ENCODE assay signal across 16 cellular contexts in genomic region chr10:22042557-22043326, GRCh38. TPM values are rescaled to one million over a fixed set of nuclear protein-coding genes. Genes with fewer than 3 reads are reported as not detected.
A peak's percentile ranks its signal among the peaks of the same experiment; 100 is the strongest.
DNase-seq lines count a peak whose midpoint lies in the region; ATAC-seq and TF ChIP-seq lines count a peak whose summit lies in the region.
"Had no signal": no experiment of that assay in that cellular context is flagged by ENCODE, and none has a peak within 500 bp of the region (broad histone marks: within the 10 kb centered on the region; RNA-seq: fewer than 3 reads in every experiment).

No MANE protein-coding gene starts in this region.

- POLR2A ChIA-PET in PC-3 (lab: Charles Lee; ENCODE audit: unreplicated experiment): no interaction called here

- H3K9me3 Mint-ChIP-seq in neural progenitor cell (peaks cover 3% of the 10 kb centered on the region), immature natural killer cell (peaks cover 0 to 1% (median 0%) of the 10 kb centered on the region in 6 donors)
- H3K9me3 Mint-ChIP-seq in activated CD8-positive, alpha-beta memory T cell treated with anti-CD3 and anti-CD28 coated beads, Interleukin-2, amount 10 ng/mL, durations not matched to agents 7 days and 5 days (ENCODE audit: low read depth): no peaks in the 10 kb centered on the region
- H3K9me3 Mint-ChIP-seq: HFFc6 had no signal

- H3K27me3 ChIP-seq in H7 (ENCODE audit: control insufficient read depth, insufficient read depth, low read length) (no peaks in the 10 kb centered on the region), PC-3 (ENCODE audit: low read length) (no peaks in the 10 kb centered on the region), neural progenitor cell (no peaks in the 10 kb centered on the region)

- H3K4me3 ChIP-seq in H7 (ENCODE audit: insufficient read depth, low read depth, low read length) (no peak overlapping the region), PC-3 (ENCODE audit: low read length) (no peak overlapping the region), fibroblast of the aortic adventitia (ENCODE audit: low read depth, low read length) (no peak overlapping the region), neural progenitor cell (no peak overlapping the region)
- H3K4me3 ChIP-seq: left lung, skin epidermis had no signal

- H3K36me3 ChIP-seq in H7 (replicated peaks; ENCODE audit: control insufficient read depth, insufficient read depth, low read length) (no peaks in the 10 kb centered on the region), PC-3 (ENCODE audit: low read depth, low read length) (no peaks in the 10 kb centered on the region), neural progenitor cell (no peaks in the 10 kb centered on the region)
- H3K36me3 ChIP-seq: left lung had no signal

- CTCF ChIA-PET in PC-3 (lab: Charles Lee): no interaction called here
- CTCF ChIA-PET in activated CD8-positive, alpha-beta memory T cell treated with anti-CD3 and anti-CD28 coated beads, Interleukin-2, amount 10 ng/mL, durations not matched to agents 7 days and 5 days (lab: Charles Lee): no interaction called here

- H3K9me2 ChIP-seq in PC-3 (replicated peaks; ENCODE audit: low read length): no peaks in the 10 kb centered on the region

- H2AFZ ChIP-seq in PC-3 (ENCODE audit: low read length) (peak overlapping the region; percentile 30; the same call in 1 of the 2 replicates), neural progenitor cell (replicated peaks) (peak overlapping the region; percentile 84)

- TF ChIP-seq CTCF in PC-3 (conservative IDR thresholded peaks at IDR 0.05; ENCODE audit: low read depth, low read length) (no peak), fibroblast of the aortic adventitia (IDR thresholded peaks at IDR 0.05; ENCODE audit: insufficient read depth, low read length) (no peak), neural progenitor cell (IDR thresholded peaks at IDR 0.05) (no peak)

- intact Hi-C loops in PC-3 (cut with micrococcal nuclease): no loop called here

- H4K20me1 ChIP-seq in PC-3 (ENCODE audit: low read length): no peaks in the 10 kb centered on the region
- H4K20me1 ChIP-seq in neural progenitor cell (ENCODE audit: low read depth): no peaks in the 10 kb centered on the region

- H3K9ac ChIP-seq in PC-3 (ENCODE audit: low read length) (no peak overlapping the region), neural progenitor cell (no peak overlapping the region)

- BruUV-seq in PC-3 (replicated peaks; lab: Mats Ljungman, UMichigan): no TSS peak

- ATAC-seq in PC-3 (no peak), SK-N-SH treated with all-trans-retinoic acid at 6 μM for 48 hours (no peak)
- ATAC-seq in activated CD8-positive, alpha-beta memory T cell treated with anti-CD3 and anti-CD28 coated beads, Interleukin-2, amount 10 ng/mL, durations not matched to agents 7 days and 5 days: no peak
- ATAC-seq: activated CD4-positive, alpha-beta T cell treated with anti-CD3 and anti-CD28 coated beads for 36 hours; left lung had no signal

- no peak overlapping the region for H3K27ac ChIP-seq in PC-3 (ENCODE audit: low read length)
- H3K27ac ChIP-seq in neural progenitor cell: no peak overlapping the region
- H3K27ac ChIP-seq: C4-2B, left lung, skin epidermis had no signal

- no peaks in the 10 kb centered on the region for H3K27me3 Mint-ChIP-seq in neural progenitor cell (ENCODE audit: insufficient read depth, low read depth)
- peaks cover 1 to 12% (median 8%) of the 10 kb centered on the region in 3 donors for H3K27me3 Mint-ChIP-seq in immature natural killer cell (ENCODE audit: low read depth in 3 of 3)
- peaks cover 19% of the 10 kb centered on the region for H3K27me3 Mint-ChIP-seq in activated CD8-positive, alpha-beta memory T cell treated with anti-CD3 and anti-CD28 coated beads, Interleukin-2, amount 10 ng/mL, durations not matched to agents 7 days and 5 days

- H3K79me2 ChIP-seq in PC-3 (ENCODE audit: low read length): no peaks in the 10 kb centered on the region
- no peaks in the 10 kb centered on the region for H3K79me2 ChIP-seq in neural progenitor cell (ENCODE audit: low read depth)

- H3K4me2 ChIP-seq in PC-3 (ENCODE audit: low read length) (no peak overlapping the region), neural progenitor cell (peak overlapping the region; percentile 28)

- H3K9me3 ChIP-seq in PC-3 (ENCODE audit: low read length) (no peaks in the 10 kb centered on the region), neural progenitor cell (ENCODE audit: low read depth) (no peaks in the 10 kb centered on the region)
- H3K9me3 ChIP-seq: left lung had no signal

- peak; percentile 18 for DNase-seq in H7
- no peak for DNase-seq in PC-3
- peak; percentile 3 for DNase-seq in fibroblast of the aortic adventitia (ENCODE audit: low read depth)
- peak; percentile 39 for DNase-seq in neural progenitor cell (ENCODE audit: low spot score)
- DNase-seq in immature natural killer cell: no peak
- no peak for DNase-seq in activated CD8-positive, alpha-beta memory T cell treated with anti-CD3 and anti-CD28 coated beads, Interleukin-2, amount 10 ng/mL, durations not matched to agents 7 days and 5 days
- no peak for DNase-seq in NCI-H2196 treated with DMSO at 0.1 percent for 48 hours (lab: John Stamatoyannopoulos, UW; ENCODE audit: unreplicated experiment)
- DNase-seq: activated CD4-positive, alpha-beta T cell treated with anti-CD3 and anti-CD28 coated beads for 36 hours; activated T-cell treated with anti-CD3 and anti-CD28 coated beads, Interleukin-2, amount 50 U/mL, for 1 hour; foreskin fibroblast; HFFc6; left lung; T-helper 1 cell had no signal

- peak overlapping the region; percentile 7 for H3K27ac Mint-ChIP-seq in neural progenitor cell
- H3K27ac Mint-ChIP-seq in immature natural killer cell: no peak overlapping the region
- no peak overlapping the region for H3K27ac Mint-ChIP-seq in activated CD8-positive, alpha-beta memory T cell treated with anti-CD3 and anti-CD28 coated beads, Interleukin-2, amount 10 ng/mL, durations not matched to agents 7 days and 5 days
- H3K27ac Mint-ChIP-seq: activated CD4-positive, alpha-beta T cell treated with anti-CD3 and anti-CD28 coated beads for 36 hours; HFFc6 had no signal

- H3K36me3 Mint-ChIP-seq in neural progenitor cell (no peaks in the 10 kb centered on the region), immature natural killer cell (peaks cover 0 to 3% (median 0%) of the 10 kb centered on the region in 3 donors)
- no peaks in the 10 kb centered on the region for H3K36me3 Mint-ChIP-seq in activated CD8-positive, alpha-beta memory T cell treated with anti-CD3 and anti-CD28 coated beads, Interleukin-2, amount 10 ng/mL, durations not matched to agents 7 days and 5 days

- H3K4me1 ChIP-seq in PC-3 (ENCODE audit: insufficient read depth, low read length) (no peaks in the 10 kb centered on the region), neural progenitor cell (peaks cover 23% of the 10 kb centered on the region)
- H3K4me1 ChIP-seq: left lung had no signal

- no peaks in the 10 kb centered on the region for H3F3A ChIP-seq in PC-3 (ENCODE audit: low read length, unreplicated experiment)
- H3F3A ChIP-seq in neural progenitor cell (ENCODE audit: low read depth): no peaks in the 10 kb centered on the region

- H3K4me3 Mint-ChIP-seq in neural progenitor cell (no peak overlapping the region), immature natural killer cell (no peak overlapping the region)
- H3K4me3 Mint-ChIP-seq in activated CD8-positive, alpha-beta memory T cell treated with anti-CD3 and anti-CD28 coated beads, Interleukin-2, amount 10 ng/mL, durations not matched to agents 7 days and 5 days: no peak overlapping the region
- H3K4me3 Mint-ChIP-seq: activated CD4-positive, alpha-beta T cell treated with anti-CD3 and anti-CD28 coated beads for 36 hours; HFFc6 had no signal

- H3K4me1 Mint-ChIP-seq in neural progenitor cell (peaks cover 13% of the 10 kb centered on the region), immature natural killer cell (no peaks in the 10 kb centered on the region)
- no peaks in the 10 kb centered on the region for H3K4me1 Mint-ChIP-seq in activated CD8-positive, alpha-beta memory T cell treated with anti-CD3 and anti-CD28 coated beads, Interleukin-2, amount 10 ng/mL, durations not matched to agents 7 days and 5 days

TF ChIP-seq in SK-N-SH treated with all-trans-retinoic acid at 6 μM for 48 hours, 23 proteins besides CTCF, POLR2A, EP300 and RAD21 (continues in another document):
- TF ChIP-seq PPARA (CRISPR knock-in tag; IDR thresholded peaks at IDR 0.05; ENCODE audit: borderline replicate concordance): no peak
- no peak for TF ChIP-seq TOX (CRISPR knock-in tag; IDR thresholded peaks at IDR 0.05; ENCODE audit: borderline replicate concordance)
- TF ChIP-seq RARB (CRISPR knock-in tag; IDR thresholded peaks at IDR 0.05): no peak
- no peak for TF ChIP-seq TCF4 (CRISPR knock-in tag; IDR thresholded peaks at IDR 0.05; ENCODE audit: borderline replicate concordance)
- no peak for TF ChIP-seq ZNF565 (CRISPR knock-in tag; conservative IDR thresholded peaks at IDR 0.05; ENCODE audit: low read depth)
- TF ChIP-seq TSHZ2 (CRISPR knock-in tag; IDR thresholded peaks at IDR 0.05): no peak

RNA-seq across cellular contexts. Expression of gene DNAJC1, which starts 39.2 kb away (rescaled TPM):
- total RNA-seq in H7 (2014; rRNA removed; shearing (Covaris generic)): 17.9 and 20.4 TPM in 2 replicates
- total RNA-seq in PC-3 (2014; rRNA removed): 46.4 and 53.4 TPM in 2 replicates
- 25.8 and 96.7 TPM in 2 replicates for total RNA-seq in fibroblast of the aortic adventitia (ENCODE audit: low replicate concordance)
- 24.9 and 55.3 TPM in 2 replicates for total RNA-seq in neural progenitor cell (ENCODE audit: low replicate concordance)
- 10 to 100 TPM; 25.6 to 69.3 (median 67.4) TPM for polyA plus RNA-seq in immature natural killer cell
- total RNA-seq in activated CD8-positive, alpha-beta memory T cell treated with anti-CD3 and anti-CD28 coated beads, Interleukin-2, amount 10 ng/mL, durations not matched to agents 7 days and 5 days: 10 to 100 TPM; 26.5 to 32.5 TPM

Comparison
In these comparisons a context has a peak if more than half of its experiments do, and no peak if none do; other contexts are left out.
1. DNase-seq: peak in H7 (single experiment), fibroblast of the aortic adventitia (single experiment) and neural progenitor cell (single experiment); none in PC-3 (single experiment), immature natural killer cell (0 of 3), activated CD8-positive, alpha-beta memory T cell treated with anti-CD3 and anti-CD28 coated beads, Interleukin-2, amount 10 ng/mL, durations not matched to agents 7 days and 5 days (single experiment) and NCI-H2196 treated with DMSO at 0.1 percent for 48 hours (single experiment).